Comparison of ENCODE assay signal across 22 cellular contexts in the genomic region with DNA sequence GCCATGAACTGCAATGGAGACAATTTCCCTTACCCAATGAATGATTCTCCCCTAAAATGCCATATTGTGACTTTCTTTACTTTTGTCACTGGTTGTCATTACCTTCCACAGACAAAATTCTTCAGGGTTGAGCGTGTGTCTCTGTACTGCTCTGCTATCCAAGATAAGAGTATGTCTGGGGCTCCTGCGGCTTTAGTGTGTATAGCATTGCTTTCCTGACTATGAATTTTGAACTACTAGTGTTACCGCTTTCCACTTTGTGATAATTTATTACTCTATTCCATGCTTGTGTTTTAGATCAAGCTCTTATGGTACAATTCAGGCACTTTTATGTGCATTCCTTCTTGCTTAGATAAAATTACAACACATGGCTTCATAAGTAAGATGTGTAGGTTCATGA. TPM values are rescaled to one million over a fixed set of nuclear protein-coding genes. Genes with fewer than 3 reads are reported as not detected.
"Had no signal": no experiment of that assay in that cellular context is flagged by ENCODE, and none has a peak within 500 bp of the region (broad histone marks: within the 10 kb centered on the region; RNA-seq: fewer than 3 reads in every experiment).

No MANE protein-coding gene starts in this region.

- H3K27ac ChIP-seq: KMS-11 had no signal

- DNase-seq: IMR-90, Kasumi-1, MM.1S, NCI-H1092 treated with DMSO at 0.1 percent for 48 hours, NCI-H1436, NCI-H187, NCI-H2029, NCI-H2081 treated with DMSO at 0.1 percent for 48 hours, NCI-H2171, NCI-H226, NCI-H446, NCI-H510A, NCI-H524 treated with DMSO at 0.1 percent for 48 hours, NCI-H69, NCI-H774, Right ventricle myocardium superior, RPMI8226, SIG-M5, SK-N-SH, SW 1271 had no signal

- H3K9me3 ChIP-seq: SK-N-SH had no signal

RNA-seq across cellular contexts. Expression of gene MEF2C, which starts 51.4 kb away (rescaled TPM):
- polyA plus RNA-seq: HepG2 had no signal
